23 cellular contexts compared by ENCODE assay signal in the genomic region with DNA sequence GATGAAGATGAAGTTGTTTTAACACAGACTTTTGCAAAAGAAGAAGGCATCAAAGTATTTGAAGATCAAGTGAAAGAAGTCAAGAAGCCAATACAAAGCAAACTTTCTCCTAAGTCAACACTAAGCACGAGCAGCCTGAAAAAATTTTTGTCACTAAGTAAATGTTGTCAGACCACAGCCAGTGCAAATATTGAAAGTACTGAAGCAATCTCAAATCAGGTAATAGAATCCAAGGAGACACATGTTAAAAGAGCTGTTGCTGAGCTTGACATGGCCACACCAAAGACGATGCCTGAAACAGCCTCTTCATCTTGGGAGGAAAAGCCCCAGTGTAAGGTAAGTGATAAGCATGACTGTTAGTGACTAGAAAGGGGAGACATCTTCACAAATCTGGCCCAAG.
"Had no signal": no experiment of that assay in that cellular context is flagged by ENCODE, and none has a peak within 500 bp of the region (broad histone marks: within the 10 kb centered on the region; RNA-seq: fewer than 3 reads in every experiment).

No MANE protein-coding gene starts in this region.

- H3K27ac ChIP-seq: coronary artery, gastroesophageal sphincter, neural progenitor cell, upper lobe of right lung had no signal

- H3K36me3 Mint-ChIP-seq: activated naive CD8-positive, alpha-beta T cell treated with anti-CD3 and anti-CD28 coated beads, Interleukin-2, amount 10 ng/mL, durations not matched to agents 7 days and 5 days had no signal

- ATAC-seq: gastroesophageal sphincter; left cardiac atrium; naive thymus-derived CD8-positive, alpha-beta T cell; stimulated activated naive CD8-positive, alpha-beta T cell treated with anti-CD3 and anti-CD28 coated beads, Interleukin-15, Interleukin-2, amounts not matched to agents 100 U/mL and 50 U/mL, for 24 hours; T-cell; upper lobe of right lung had no signal

- H3K4me3 ChIP-seq: coronary artery, gastroesophageal sphincter, neural progenitor cell, upper lobe of right lung had no signal

- H3K4me1 Mint-ChIP-seq: activated naive CD8-positive, alpha-beta T cell treated with anti-CD3 and anti-CD28 coated beads, Interleukin-2, amount 10 ng/mL, durations not matched to agents 7 days and 5 days; endodermal cell; naive thymus-derived CD8-positive, alpha-beta T cell; neural progenitor cell; T-cell had no signal

- H3K4me3 Mint-ChIP-seq: activated naive CD8-positive, alpha-beta T cell treated with anti-CD3 and anti-CD28 coated beads, Interleukin-2, amount 10 ng/mL, durations not matched to agents 7 days and 5 days; endodermal cell; naive thymus-derived CD8-positive, alpha-beta T cell; neural progenitor cell; T-cell; T-helper 2 cell treated with Interferon-gamma antibody and Interleukin-4, amounts not matched to agents 5 μg/mL and 100 μg/mL, for 36 hours had no signal

- H3K9ac ChIP-seq: neural progenitor cell had no signal

- H3K4me1 ChIP-seq: gastroesophageal sphincter, neural progenitor cell, upper lobe of right lung had no signal

- H3K27me3 ChIP-seq: gastroesophageal sphincter, neural progenitor cell, upper lobe of right lung had no signal

- H3K36me3 ChIP-seq: gastroesophageal sphincter, neural progenitor cell, upper lobe of right lung had no signal

- H3K27me3 Mint-ChIP-seq: activated naive CD8-positive, alpha-beta T cell treated with anti-CD3 and anti-CD28 coated beads, Interleukin-2, amount 10 ng/mL, durations not matched to agents 7 days and 5 days; naive thymus-derived CD8-positive, alpha-beta T cell; T-cell had no signal

- DNase-seq: activated CD4-positive, alpha-beta T cell treated with anti-CD3 and anti-CD28 coated beads for 4 hours; activated CD4-positive, alpha-beta T cell treated with anti-CD3 and anti-CD28 coated beads, Interleukin-2, amount 50 U/mL, for 48 hours; activated CD4-positive, CD25-positive, alpha-beta regulatory T cell; activated naive CD4-positive, alpha-beta T cell treated with Interleukin-2 at 50 U/mL for 16 hours; activated naive CD8-positive, alpha-beta T cell treated with anti-CD3 and anti-CD28 coated beads, Interleukin-2, amount 10 ng/mL, durations not matched to agents 7 days and 5 days; activated T-cell treated with anti-CD3 and anti-CD28 coated beads, Interleukin-2, amount 50 U/mL, for 48 hours; amniotic stem cell; cerebellar nuclear complex; endodermal cell; head of caudate nucleus; islet precursor cell; left cardiac atrium; naive thymus-derived CD8-positive, alpha-beta T cell; stimulated activated CD4-positive, alpha-beta T cell treated with anti-CD3 and anti-CD28 coated beads, Interleukin-12 subunit alpha, Interleukin-12 subunit beta, amount 100 ng/mL, for 4 hours; stimulated activated CD4-positive, alpha-beta T cell treated with anti-CD3 and anti-CD28 coated beads, Interleukin-4, amount 100 ng/mL, for 4 hours; stimulated activated naive CD8-positive, alpha-beta T cell treated with anti-CD3 and anti-CD28 coated beads, Interleukin-15, Interleukin-2, amounts not matched to agents 100 U/mL and 50 U/mL, for 24 hours; T-cell; upper lobe of right lung had no signal

- H3K9me3 ChIP-seq: upper lobe of right lung had no signal

- H3K27ac Mint-ChIP-seq: activated naive CD8-positive, alpha-beta T cell treated with anti-CD3 and anti-CD28 coated beads, Interleukin-2, amount 10 ng/mL, durations not matched to agents 7 days and 5 days; endodermal cell; naive thymus-derived CD8-positive, alpha-beta T cell; neural progenitor cell; progenitor cell of endocrine pancreas; T-cell; T-helper 2 cell treated with Interferon-gamma antibody and Interleukin-4, amounts not matched to agents 5 μg/mL and 100 μg/mL, for 36 hours had no signal
